In genomic region chr3:72034956-72035355, GRCh38 we compare ENCODE assay signal across 1 cellular context.
TF ChIP-seq lines count a peak whose summit lies in the region.

No MANE protein-coding gene starts in this region.

TF ChIP-seq in H1, 55 proteins besides CTCF, POLR2A, EP300 and RAD21 (continued from another document):
- TF ChIP-seq SRF (IDR thresholded peaks at IDR 0.05; ENCODE audit: low read depth, low read length) (no peak), USF2 (IDR thresholded peaks at IDR 0.05; ENCODE audit: low read length) (no peak), EZH2 (IDR thresholded peaks at IDR 0.05; ENCODE audit: low read depth, low read length, severe bottlenecking) (no peak), FOSL1 (IDR thresholded peaks at IDR 0.05; ENCODE audit: insufficient read depth, low read depth, low read length) (no peak)
